16 cellular contexts compared by ENCODE assay signal in the genomic region with DNA sequence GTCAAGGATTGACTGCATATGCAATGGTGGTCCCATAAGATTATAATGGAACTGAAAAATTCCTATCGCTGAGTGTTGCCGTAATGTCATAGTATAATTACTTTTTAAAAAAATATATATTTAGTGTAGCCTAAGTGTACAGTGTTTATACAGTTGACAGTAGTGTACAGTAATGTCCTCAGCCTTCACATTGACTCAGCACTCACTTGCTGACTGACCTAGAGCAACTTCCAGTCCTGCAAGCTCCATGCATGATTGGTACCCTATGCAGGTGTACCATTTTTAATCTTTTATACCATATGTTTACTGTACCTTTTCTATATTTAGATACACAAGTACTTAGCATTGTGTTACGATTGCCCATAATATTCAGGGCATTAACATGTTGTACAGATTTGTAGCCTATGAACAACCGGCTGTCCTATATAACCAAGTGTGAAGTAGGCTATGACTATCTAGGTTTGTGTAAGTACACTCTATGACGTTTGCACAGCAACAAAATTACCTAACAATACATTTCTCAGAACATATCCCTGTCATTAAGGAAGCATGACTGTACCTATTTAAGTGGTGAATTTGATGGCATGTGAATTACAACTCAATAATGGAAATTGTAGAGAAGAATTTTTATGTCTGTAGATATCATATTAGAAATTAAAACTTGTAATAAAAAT. TPM values are rescaled to one million over a fixed set of nuclear protein-coding genes. Genes with fewer than 3 reads are reported as not detected.
A peak's percentile ranks its signal among the peaks of the same experiment; 100 is the strongest.
DNase-seq lines count a peak whose midpoint lies in the region; ATAC-seq, FAIRE-seq and TF ChIP-seq lines count a peak whose summit lies in the region.
"Had no signal": no experiment of that assay in that cellular context is flagged by ENCODE, and none has a peak within 500 bp of the region (broad histone marks: within the 10 kb centered on the region; RNA-seq: fewer than 3 reads in every experiment).

No MANE protein-coding gene starts in this region.

- TF ChIP-seq POLR2A in K562 (conservative IDR thresholded peaks at IDR 0.05) = no peak

- POLR2A ChIA-PET in K562 (lab: Yijun Ruan, JAX) = no interaction called here

- peaks cover 45% of the 10 kb centered on the region for H3K4me1 Mint-ChIP-seq in memory B cell
- H3K4me1 Mint-ChIP-seq in progenitor cell of endocrine pancreas (ENCODE audit: low read depth) = peaks cover 19% of the 10 kb centered on the region

- H3K4me3 ChIP-seq in K562 = no peak overlapping the region

- no peak for TF ChIP-seq RAD21 in K562 (CRISPR knock-in tag; conservative IDR thresholded peaks at IDR 0.05 in 1 of 2, IDR thresholded peaks at IDR 0.05 in 1 of 2)

- WGBS in K562 (ENCODE audit: insufficient coverage, low coverage, missing lambda C conversion rate) = 58% methylated on average over 5 of the region's 5 CpGs

- H3K9me3 ChIP-seq in K562 (replicated peaks; ENCODE audit: control insufficient read depth, insufficient read depth, low read depth, low read length) = no peaks in the 10 kb centered on the region

- no peak for DNase-seq in activated CD4-positive, CD25-positive, alpha-beta regulatory T cell treated with anti-CD3 and anti-CD28 coated beads, Interleukin-2, amount 50 U/mL, for 72 hours
- DNase-seq in K562 (ENCODE audit: extremely low read depth in 1 of 4, low spot score in 3 of 4) = no peak
- no peak for DNase-seq in memory B cell (ENCODE audit: low spot score in 2 of 2)
- DNase-seq in progenitor cell of endocrine pancreas (ENCODE audit: low spot score, unreplicated experiment) = no peak
- DNase-seq in NK-92 treated with Interleukin-12 subunit alpha and Interleukin-12 subunit beta, amount 100 ng/mL, for 24 hours (lab: John Stamatoyannopoulos, UW) = no peak
- DNase-seq: 8988T, C1 segment of cervical spinal cord, DMS 273 treated with DMSO at 0.1 percent for 48 hours, IMR-90, NCI-H1436, NCI-H2081, NCI-H526 had no signal

- ATAC-seq in activated CD4-positive, CD25-positive, alpha-beta regulatory T cell treated with anti-CD3 and anti-CD28 coated beads, Interleukin-2, amount 50 U/mL, for 24 hours = peak; percentile 74 to 84
- ATAC-seq in K562 (no peak), memory B cell (ENCODE audit: low read depth) (no peak), GM18858 (IDR thresholded peaks at IDR 0.05; ENCODE audit: unreplicated experiment) (no peak)

- H3K27ac Mint-ChIP-seq in memory B cell (peak overlapping the region; percentile 93), progenitor cell of endocrine pancreas (no peak overlapping the region)

- H3K27me3 ChIP-seq in K562 (ENCODE audit: control insufficient read depth in 2 of 2, insufficient read depth in 2 of 2, low read length in 2 of 2) = no peaks in the 10 kb centered on the region

- FAIRE-seq in G401.6 (lab: Jason Lieb, UNC) (peak; percentile 25), K562 (lab: Jason Lieb, UNC) (no peak)
- FAIRE-seq: H54 had no signal

- H3K79me2 ChIP-seq in K562 (ENCODE audit: control insufficient read depth, insufficient read depth, low read length) = peaks cover 98% of the 10 kb centered on the region

- H3K9me3 Mint-ChIP-seq in memory B cell = no peaks in the 10 kb centered on the region
- no peaks in the 10 kb centered on the region for H3K9me3 Mint-ChIP-seq in progenitor cell of endocrine pancreas (ENCODE audit: low read depth)

- no peak overlapping the region for H3K9ac ChIP-seq in K562 (ENCODE audit: insufficient read depth in 1 of 2, low read depth in 2 of 2, low read length in 2 of 2)

- peaks cover 2% of the 10 kb centered on the region for H3K36me3 Mint-ChIP-seq in memory B cell
- H3K36me3 Mint-ChIP-seq in progenitor cell of endocrine pancreas (ENCODE audit: insufficient read depth) = no peaks in the 10 kb centered on the region

- TF ChIP-seq CTCF in K562 (IDR thresholded peaks at IDR 0.05 in 2 of 3, conservative IDR thresholded peaks at IDR 0.05 in 1 of 3; ENCODE audit: insufficient read depth in 2 of 3, low read depth in 1 of 3, low read length in 3 of 3) (no peak), progenitor cell of endocrine pancreas (IDR thresholded peaks at IDR 0.05; ENCODE audit: unreplicated experiment) (no peak)

- in situ Hi-C loops in K562 (cut with MboI) = no loop called here

- H3K4me3 Mint-ChIP-seq in memory B cell = no peak overlapping the region
- no peak overlapping the region for H3K4me3 Mint-ChIP-seq in progenitor cell of endocrine pancreas (ENCODE audit: low read depth)

- TF ChIP-seq EP300 in K562 (IDR thresholded peaks at IDR 0.05; ENCODE audit: low read length) = no peak

- BruUV-seq in K562 (replicated peaks; lab: Mats Ljungman, UMichigan) = no TSS peak

- peak overlapping the region; percentile 27; the same call in 1 of the 3 replicates for H3K27ac ChIP-seq in K562 (ENCODE audit: extremely low read depth, low read depth, low read length)

- no peak overlapping the region for H2AFZ ChIP-seq in K562 (ENCODE audit: low read depth, low read length)

- peaks cover 4% of the 10 kb centered on the region; the same call in 1 of the 2 replicates for H4K20me1 ChIP-seq in K562 (replicated peaks; ENCODE audit: control insufficient read depth, insufficient read depth, low read length)

- peaks cover 26 to 54% of the 10 kb centered on the region in 2 experiments for H3K4me1 ChIP-seq in K562 (replicated peaks in 1 of 2; ENCODE audit: control insufficient read depth in 2 of 2, insufficient read depth in 2 of 2, low read length in 2 of 2)

- intact Hi-C loops in K562 (cut with micrococcal nuclease) = loop anchor here (5.0 to 10.0 kb wide), 4 partner anchors 140 to 252 kb away; a partner anchor contains a TSS

- H3K36me3 ChIP-seq in K562 (ENCODE audit: control insufficient read depth, insufficient read depth, low read length) = no peaks in the 10 kb centered on the region

- H3K9me1 ChIP-seq in K562 (ENCODE audit: control insufficient read depth, insufficient read depth, low read length) = no peaks in the 10 kb centered on the region

- CTCF ChIA-PET in K562 (lab: Yijun Ruan, JAX; ENCODE audit: low intra/inter-chr PET ratio) = no interaction called here

- peak overlapping the region; percentile 19; the same call in 1 of the 2 replicates for H3K4me2 ChIP-seq in K562 (ENCODE audit: insufficient read depth, low read length)

- H3K27me3 Mint-ChIP-seq in memory B cell (no peaks in the 10 kb centered on the region), progenitor cell of endocrine pancreas (no peaks in the 10 kb centered on the region)

TF ChIP-seq in K562, 482 proteins besides CTCF, POLR2A, EP300 and RAD21 (continues in another document):
- TF ChIP-seq ZNF780A (CRISPR knock-in tag; IDR thresholded peaks at IDR 0.05) (no peak), CREM (IDR thresholded peaks at IDR 0.05; ENCODE audit: low read depth) (peak; percentile 43; the same call in 1 of the 2 replicates), EHMT2 (IDR thresholded peaks at IDR 0.05) (peak; percentile 23; the same call in 1 of the 2 replicates), FOXP1 (CRISPR knock-in tag; IDR thresholded peaks at IDR 0.05) (no peak), ATF1 (CRISPR knock-in tag; IDR thresholded peaks at IDR 0.05) (no peak), ATF1 (tag; IDR thresholded peaks at IDR 0.05) (peak; percentile 27; the same call in 1 of the 2 replicates), ATF7 (IDR thresholded peaks at IDR 0.05) (peak; percentile 38; the same call in 1 of the 2 replicates), STAT5A (IDR thresholded peaks at IDR 0.05; ENCODE audit: borderline replicate concordance, low read length) (no peak), DIDO1 (tag; IDR thresholded peaks at IDR 0.05; ENCODE audit: low read depth) (no peak), CREB1 (IDR thresholded peaks at IDR 0.05) (peak; percentile 56), CREB1 (CRISPR knock-in tag; IDR thresholded peaks at IDR 0.05) (no peak), ZNF644 (tag; IDR thresholded peaks at IDR 0.05; ENCODE audit: low read depth) (no peak)
- TF ChIP-seq, protein P1, sequence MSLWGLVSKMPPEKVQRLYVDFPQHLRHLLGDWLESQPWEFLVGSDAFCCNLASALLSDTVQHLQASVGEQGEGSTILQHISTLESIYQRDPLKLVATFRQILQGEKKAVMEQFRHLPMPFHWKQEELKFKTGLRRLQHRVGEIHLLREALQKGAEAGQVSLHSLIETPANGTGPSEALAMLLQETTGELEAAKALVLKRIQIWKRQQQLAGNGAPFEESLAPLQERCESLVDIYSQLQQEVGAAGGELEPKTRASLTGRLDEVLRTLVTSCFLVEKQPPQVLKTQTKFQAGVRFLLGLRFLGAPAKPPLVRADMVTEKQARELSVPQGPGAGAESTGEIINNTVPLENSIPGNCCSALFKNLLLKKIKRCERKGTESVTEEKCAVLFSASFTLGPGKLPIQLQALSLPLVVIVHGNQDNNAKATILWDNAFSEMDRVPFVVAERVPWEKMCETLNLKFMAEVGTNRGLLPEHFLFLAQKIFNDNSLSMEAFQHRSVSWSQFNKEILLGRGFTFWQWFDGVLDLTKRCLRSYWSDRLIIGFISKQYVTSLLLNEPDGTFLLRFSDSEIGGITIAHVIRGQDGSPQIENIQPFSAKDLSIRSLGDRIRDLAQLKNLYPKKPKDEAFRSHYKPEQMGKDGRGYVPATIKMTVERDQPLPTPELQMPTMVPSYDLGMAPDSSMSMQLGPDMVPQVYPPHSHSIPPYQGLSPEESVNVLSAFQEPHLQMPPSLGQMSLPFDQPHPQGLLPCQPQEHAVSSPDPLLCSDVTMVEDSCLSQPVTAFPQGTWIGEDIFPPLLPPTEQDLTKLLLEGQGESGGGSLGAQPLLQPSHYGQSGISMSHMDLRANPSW (CRISPR knock-in tag; IDR thresholded peaks at IDR 0.05) = no peak

RNA-seq across cellular contexts. Expression of a gene that starts 40.9 kb away (rescaled TPM):
- 53.7 and 58.2 TPM in 2 replicates for total RNA-seq in K562 (2011; cell fraction: chromatin; rRNA removed; ENCODE audit: low replicate concordance)
- 22.3 and 25.7 TPM in 2 replicates for total RNA-seq in K562 (2011; cell fraction: nucleolus; rRNA removed)
- total RNA-seq in K562 (2011; cell fraction: nucleoplasm; rRNA removed) = 32.0 and 43.7 TPM in 2 replicates
- total RNA-seq in K562 (2014; rRNA removed) (28.4 and 32.9 TPM in 2 replicates), K562 (2014; rRNA removed; fragmentation: Illumina TruSeq; extraction: Trizol) (42.1 and 52.6 TPM in 2 replicates), K562 (2015; rRNA removed; fragmentation: Illumina TruSeq; extraction: Trizol) (38.3 and 38.6 TPM in 2 replicates), K562 (2021) (69.2 and 76.9 TPM in 2 replicates), progenitor cell of endocrine pancreas (59.4 and 60.7 TPM in 2 replicates)
- polyA plus RNA-seq in K562 (2011; rRNA removed) (87.9 and 109 TPM in 2 replicates), K562 (2014; fragmentation: Illumina TruSeq; extraction: Trizol) (59.9 and 73.2 TPM in 2 replicates), K562 (2014; fragmentation: Nextera tagmentation; extraction: Ambion mirVana) (1 to 10 TPM; 8.4 to 9.1 TPM), K562 (2014; rRNA removed) (26.2 and 44.6 TPM in 2 replicates)
- polyA plus RNA-seq in K562 (2011; cell fraction: cytosol; rRNA removed) = 32.2 and 62.8 TPM in 2 replicates
- 31.7 and 55.0 TPM in 2 replicates for polyA plus RNA-seq in K562 (2011; cell fraction: nucleus; rRNA removed)
- 57.6 and 72.6 TPM in 2 replicates for polyA plus RNA-seq in K562 (2012)
- 126 and 138 TPM in 2 replicates for polyA minus RNA-seq in K562 (2011; rRNA and poly(A)+ RNA removed)
- 34.0 and 62.3 TPM in 2 replicates for polyA minus RNA-seq in K562 (2011; cell fraction: cytosol; rRNA and poly(A)+ RNA removed)
- polyA minus RNA-seq in K562 (2011; cell fraction: nucleus; rRNA and poly(A)+ RNA removed) = 17.1 and 38.9 TPM in 2 replicates

Comparison
In these comparisons a context has a peak if more than half of its experiments do, and no peak if none do; other contexts are left out.
1. ATAC-seq: peak in activated CD4-positive, CD25-positive, alpha-beta regulatory T cell treated with anti-CD3 and anti-CD28 coated beads, Interleukin-2, amount 50 U/mL, for 24 hours (2 of 2); none in K562 (single experiment), memory B cell (single experiment) and GM18858 (single experiment).